Comparison of ENCODE assay signal across 22 cellular contexts in genomic region chr2:157361526-157361925, GRCh38. TPM values are rescaled to one million over a fixed set of nuclear protein-coding genes. Genes with fewer than 3 reads are reported as not detected.
DNase-seq lines count a peak whose midpoint lies in the region; ATAC-seq, FAIRE-seq and TF ChIP-seq lines count a peak whose summit lies in the region.
"Had no signal": no experiment of that assay in that cellular context is flagged by ENCODE, and none has a peak within 500 bp of the region (broad histone marks: within the 10 kb centered on the region; RNA-seq: fewer than 3 reads in every experiment).

No MANE protein-coding gene starts in this region.

- POLR2A ChIA-PET in K562 (lab: Yijun Ruan, JAX): no interaction called here

- H3K4me1 ChIP-seq in K562 (replicated peaks in 1 of 2; ENCODE audit: control insufficient read depth in 2 of 2, insufficient read depth in 2 of 2, low read length in 2 of 2): no peaks in the 10 kb centered on the region
- peaks cover 11% of the 10 kb centered on the region for H3K4me1 ChIP-seq in osteoblast (ENCODE audit: insufficient read depth, low read length)

- H3K9me1 ChIP-seq in K562 (ENCODE audit: control insufficient read depth, insufficient read depth, low read length): no peaks in the 10 kb centered on the region

- no peak overlapping the region for H3K9ac ChIP-seq in K562 (ENCODE audit: insufficient read depth in 1 of 2, low read depth in 2 of 2, low read length in 2 of 2)
- H3K9ac ChIP-seq: BLaER1 had no signal

- TF ChIP-seq POLR2A in K562 (conservative IDR thresholded peaks at IDR 0.05): no peak

- TF ChIP-seq EP300 in K562 (IDR thresholded peaks at IDR 0.05; ENCODE audit: low read length): no peak

- intact Hi-C loops in K562 (cut with micrococcal nuclease): no loop called here

- H3K27ac ChIP-seq in K562 (ENCODE audit: extremely low read depth, low read depth, low read length): no peak overlapping the region
- no peak overlapping the region for H3K27ac ChIP-seq in osteoblast (ENCODE audit: low read depth, low read length)
- H3K27ac ChIP-seq: BLaER1, C4-2B had no signal

- CTCF ChIA-PET in activated naive CD4-positive, alpha-beta T cell treated with anti-CD3 and anti-CD28 coated beads, Interleukin-2, amount 10 ng/mL, durations not matched to agents 7 days and 5 days (lab: Charles Lee): interaction anchor here (1.2 kb wide), 1 partner anchor 25 kb away, joined by 3 read pairs; no protein-coding TSS in a partner anchor
- CTCF ChIA-PET in K562 (lab: Yijun Ruan, JAX; ENCODE audit: low intra/inter-chr PET ratio): no interaction called here

- H3K27me3 Mint-ChIP-seq in activated naive CD4-positive, alpha-beta T cell treated with anti-CD3 and anti-CD28 coated beads, Interleukin-2, amount 10 ng/mL, durations not matched to agents 7 days and 5 days: no peaks in the 10 kb centered on the region
- H3K27me3 Mint-ChIP-seq: B cell; CD4-positive, CD25-positive, alpha-beta regulatory T cell had no signal

- H3K9me3 ChIP-seq in K562 (replicated peaks; ENCODE audit: control insufficient read depth, insufficient read depth, low read depth, low read length) (no peaks in the 10 kb centered on the region), MG63 (0 out of 2 replicates have a peak, but pooled peaks cover 2% of the 10 kb centered on the region), osteoblast (ENCODE audit: low read depth, low read length) (no peaks in the 10 kb centered on the region)

- H3K36me3 ChIP-seq in K562 (ENCODE audit: control insufficient read depth, insufficient read depth, low read length) (no peaks in the 10 kb centered on the region), MG63 (no peaks in the 10 kb centered on the region), osteoblast (ENCODE audit: insufficient read depth, low read length) (no peaks in the 10 kb centered on the region)
- H3K36me3 ChIP-seq: BLaER1 had no signal

- no peak overlapping the region for H3K4me3 Mint-ChIP-seq in activated naive CD4-positive, alpha-beta T cell treated with anti-CD3 and anti-CD28 coated beads, Interleukin-2, amount 10 ng/mL, durations not matched to agents 7 days and 5 days
- H3K4me3 Mint-ChIP-seq: B cell; CD8-positive, alpha-beta T cell; GM23338; H9; HFFc6 had no signal

- BruUV-seq in K562 (replicated peaks; lab: Mats Ljungman, UMichigan): no TSS peak

- no peak overlapping the region for H3K4me2 ChIP-seq in K562 (ENCODE audit: insufficient read depth, low read length)
- no peak overlapping the region for H3K4me2 ChIP-seq in osteoblast (ENCODE audit: insufficient read depth, low read length)
- H3K4me2 ChIP-seq: BLaER1, GM23338 had no signal

- peak overlapping the region; percentile 25 for H3K27ac Mint-ChIP-seq in activated naive CD4-positive, alpha-beta T cell treated with anti-CD3 and anti-CD28 coated beads, Interleukin-2, amount 10 ng/mL, durations not matched to agents 7 days and 5 days
- no peak overlapping the region for H3K27ac Mint-ChIP-seq in activated naive CD4-positive, alpha-beta T cell treated with anti-CD3 and anti-CD28 coated beads, Interleukin-2, amount 50 U/mL, for 72 hours
- H3K27ac Mint-ChIP-seq: CD8-positive, alpha-beta T cell; GM23338; H9; HFFc6 had no signal

- peaks cover 28% of the 10 kb centered on the region for H3K4me1 Mint-ChIP-seq in activated naive CD4-positive, alpha-beta T cell treated with anti-CD3 and anti-CD28 coated beads, Interleukin-2, amount 10 ng/mL, durations not matched to agents 7 days and 5 days
- H3K4me1 Mint-ChIP-seq: GM23338, H9 had no signal

- TF ChIP-seq CTCF in K562 (IDR thresholded peaks at IDR 0.05 in 2 of 3, conservative IDR thresholded peaks at IDR 0.05 in 1 of 3; ENCODE audit: insufficient read depth in 2 of 3, low read depth in 1 of 3, low read length in 3 of 3): no peak
- no peak for TF ChIP-seq CTCF in osteoblast (IDR thresholded peaks at IDR 0.05; ENCODE audit: extremely low read depth, low read depth, low read length)

- H3K27me3 ChIP-seq in K562 (ENCODE audit: control insufficient read depth in 2 of 2, insufficient read depth in 2 of 2, low read length in 2 of 2) (no peaks in the 10 kb centered on the region), MG63 (no peaks in the 10 kb centered on the region), osteoblast (ENCODE audit: insufficient read depth, low read length) (no peaks in the 10 kb centered on the region)
- H3K27me3 ChIP-seq: BLaER1 had no signal

- H3K4me3 ChIP-seq in K562 (no peak overlapping the region), MG63 (no peak overlapping the region), osteoblast (ENCODE audit: insufficient read depth, low read length) (no peak overlapping the region)
- H3K4me3 ChIP-seq: BLaER1, GM23338 had no signal

- H4K20me1 ChIP-seq in K562 (replicated peaks; ENCODE audit: control insufficient read depth, insufficient read depth, low read length) (no peaks in the 10 kb centered on the region), osteoblast (ENCODE audit: insufficient read depth, low read length) (no peaks in the 10 kb centered on the region)
- H4K20me1 ChIP-seq: BLaER1 had no signal

- H3K36me3 Mint-ChIP-seq in activated naive CD4-positive, alpha-beta T cell treated with anti-CD3 and anti-CD28 coated beads, Interleukin-2, amount 10 ng/mL, durations not matched to agents 7 days and 5 days: peaks cover 58% of the 10 kb centered on the region
- peaks cover 14 to 44% of the 10 kb centered on the region in 2 donors for H3K36me3 Mint-ChIP-seq in activated naive CD4-positive, alpha-beta T cell treated with anti-CD3 and anti-CD28 coated beads, Interleukin-2, amount 50 U/mL, for 72 hours

- ATAC-seq in activated naive CD4-positive, alpha-beta T cell treated with anti-CD3 and anti-CD28 coated beads, Interleukin-2, amount 50 U/mL, for 72 hours: no peak
- no peak for ATAC-seq in K562
- ATAC-seq: CD8-positive, alpha-beta T cell; GM23338; HCT116 had no signal

- H3K79me2 ChIP-seq in K562 (ENCODE audit: control insufficient read depth, insufficient read depth, low read length): no peaks in the 10 kb centered on the region
- H3K79me2 ChIP-seq in osteoblast (ENCODE audit: insufficient read depth, low read length): no peaks in the 10 kb centered on the region

- no peak for DNase-seq in activated naive CD4-positive, alpha-beta T cell treated with anti-CD3 and anti-CD28 coated beads, Interleukin-2, amount 10 ng/mL, durations not matched to agents 7 days and 5 days
- no peak for DNase-seq in activated naive CD4-positive, alpha-beta T cell treated with anti-CD3 and anti-CD28 coated beads, Interleukin-2, amount 50 U/mL, for 72 hours (ENCODE audit: low spot score in 2 of 2)
- DNase-seq in GM19239 (ENCODE audit: insufficient read length, low spot score) (no peak), K562 (ENCODE audit: extremely low read depth in 1 of 4, low spot score in 3 of 4) (no peak), MG63 (no peak), osteoblast (ENCODE audit: insufficient read length, low spot score, missing footprints) (no peak)
- DNase-seq: Caco-2; CD4-positive, CD25-positive, alpha-beta regulatory T cell; CD8-positive, alpha-beta T cell; DMS153; DND-41; H9; HFFc6 had no signal

- no peak for TF ChIP-seq RAD21 in K562 (CRISPR knock-in tag; conservative IDR thresholded peaks at IDR 0.05 in 1 of 2, IDR thresholded peaks at IDR 0.05 in 1 of 2)

- in situ Hi-C loops in K562 (cut with MboI): no loop called here

- H2AFZ ChIP-seq in K562 (ENCODE audit: low read depth, low read length): no peak overlapping the region
- no peak overlapping the region for H2AFZ ChIP-seq in osteoblast (ENCODE audit: low read length)
- H2AFZ ChIP-seq: GM23338 had no signal

- peaks cover 33% of the 10 kb centered on the region for H3K9me3 Mint-ChIP-seq in activated naive CD4-positive, alpha-beta T cell treated with anti-CD3 and anti-CD28 coated beads, Interleukin-2, amount 10 ng/mL, durations not matched to agents 7 days and 5 days
- peaks cover 6 to 25% of the 10 kb centered on the region in 2 donors for H3K9me3 Mint-ChIP-seq in activated naive CD4-positive, alpha-beta T cell treated with anti-CD3 and anti-CD28 coated beads, Interleukin-2, amount 50 U/mL, for 72 hours

- FAIRE-seq in GM19239 (lab: Jason Lieb, UNC): peak; percentile 56
- no peak for FAIRE-seq in K562 (lab: Jason Lieb, UNC)
- FAIRE-seq: G401.6, GM12892 had no signal

TF ChIP-seq in K562, 482 proteins besides CTCF, POLR2A, EP300 and RAD21:
- TF ChIP-seq ZFP36 (IDR thresholded peaks at IDR 0.05; ENCODE audit: low read depth, low read length, partially characterized antibody): peak; percentile 55
- TF ChIP-seq FOXA3 (CRISPR knock-in tag; conservative IDR thresholded peaks at IDR 0.05 in 1 of 2, IDR thresholded peaks at IDR 0.05 in 1 of 2): no peak
- TF ChIP-seq GTF2F1 (IDR thresholded peaks at IDR 0.05; ENCODE audit: low read depth, low read length): no peak
- no peak for TF ChIP-seq SIN3B (IDR thresholded peaks at IDR 0.05; ENCODE audit: low read depth)

RNA-seq across cellular contexts. Expression of gene ERMN, which starts 35.9 kb away (rescaled TPM):
- total RNA-seq in activated naive CD4-positive, alpha-beta T cell treated with anti-CD3 and anti-CD28 coated beads, Interleukin-2, amount 50 U/mL, for 72 hours: 1 to 10 TPM; 1.6 to 2.7 TPM
- 0.14 TPM in 1 of 2 replicates, not detected in the other for total RNA-seq in K562 (2011; cell fraction: chromatin; rRNA removed; ENCODE audit: low replicate concordance)
- total RNA-seq in K562 (2011; cell fraction: nucleolus; rRNA removed): not detected in 2 replicates
- not detected in 2 replicates for total RNA-seq in K562 (2011; cell fraction: nucleoplasm; rRNA removed)
- total RNA-seq in K562 (2014; rRNA removed) (not detected in 2 replicates), K562 (2014; rRNA removed; fragmentation: Illumina TruSeq; extraction: Trizol) (0.07 and 0.10 TPM in 2 replicates), K562 (2015; rRNA removed; fragmentation: Illumina TruSeq; extraction: Trizol) (0.04 TPM in 1 of 2 replicates, not detected in the other), K562 (2021) (not detected in 2 replicates), osteoblast (1.4 and 2.7 TPM in 2 replicates)
- polyA plus RNA-seq in K562 (2011; rRNA removed) (0.11 and 0.14 TPM in 2 replicates), K562 (2014; fragmentation: Illumina TruSeq; extraction: Trizol) (0.03 TPM in 1 of 2 replicates, not detected in the other), K562 (2014; fragmentation: Nextera tagmentation; extraction: Ambion mirVana) (under 1 TPM; 0.03 to 0.07 TPM), K562 (2014; rRNA removed) (not detected in 2 replicates)
- polyA plus RNA-seq in K562 (2011; cell fraction: cytosol; rRNA removed): not detected in 2 replicates
- polyA plus RNA-seq in K562 (2011; cell fraction: nucleus; rRNA removed): 0.08 and 0.11 TPM in 2 replicates
- polyA plus RNA-seq in K562 (2012): 0.07 and 0.14 TPM in 2 replicates
- not detected in 2 replicates for polyA minus RNA-seq in K562 (2011; rRNA and poly(A)+ RNA removed)
- polyA minus RNA-seq in K562 (2011; cell fraction: cytosol; rRNA and poly(A)+ RNA removed): not detected in 2 replicates
- polyA minus RNA-seq in K562 (2011; cell fraction: nucleus; rRNA and poly(A)+ RNA removed): not detected in 2 replicates
- not detected in 2 replicates for total RNA-seq in MG63 (2014; rRNA removed; shearing (Covaris generic); ENCODE audit: low replicate concordance)
- total RNA-seq: A172, HFFc6 had no signal
- polyA plus RNA-seq: AG04450; CD4-positive, CD25-positive, alpha-beta regulatory T cell had no signal
